In genomic region chr3:6605245-6605644, GRCh38 we compare ENCODE assay signal across 1 cellular context.
TF ChIP-seq lines count a peak whose summit lies in the region.

No MANE protein-coding gene starts in this region.

TF ChIP-seq in K562, 482 proteins besides CTCF, POLR2A, EP300 and RAD21 (continued from another document and continues in another):
- TF ChIP-seq ZBTB40 (IDR thresholded peaks at IDR 0.05) (no peak), ZBTB40 (CRISPR knock-in tag; IDR thresholded peaks at IDR 0.05) (no peak), CBX2 (IDR thresholded peaks at IDR 0.05; ENCODE audit: insufficient read depth, low read length, poor library complexity, severe bottlenecking) (no peak), IRF9 (tag; IDR thresholded peaks at IDR 0.05) (no peak), E2F5 (CRISPR knock-in tag; IDR thresholded peaks at IDR 0.05) (no peak), CREB3 (tag; conservative IDR thresholded peaks at IDR 0.05; ENCODE audit: low read depth) (no peak), TEAD1 (CRISPR knock-in tag; IDR thresholded peaks at IDR 0.05) (no peak), ZNF79 (CRISPR knock-in tag; IDR thresholded peaks at IDR 0.05; ENCODE audit: low read depth) (no peak), IRF2 (CRISPR knock-in tag; IDR thresholded peaks at IDR 0.05) (no peak), RBM34 (IDR thresholded peaks at IDR 0.05; ENCODE audit: borderline replicate concordance, insufficient read depth, low read length) (no peak), SMARCB1 (IDR thresholded peaks at IDR 0.05; ENCODE audit: insufficient read length, low read depth) (no peak), NCOA2 (IDR thresholded peaks at IDR 0.05; ENCODE audit: partially characterized antibody in 2 of 2) (no peak), CHCHD3 (CRISPR knock-in tag; IDR thresholded peaks at IDR 0.05) (no peak), WHSC1 (IDR thresholded peaks at IDR 0.05; ENCODE audit: low read length) (no peak), TCFL5 (CRISPR knock-in tag; conservative IDR thresholded peaks at IDR 0.05) (no peak), FOXK2 (conservative IDR thresholded peaks at IDR 0.05 in 1 of 2, IDR thresholded peaks at IDR 0.05 in 1 of 2; ENCODE audit: low read depth in 2 of 2) (no peak), ZZZ3 (IDR thresholded peaks at IDR 0.05) (no peak), SMAD3 (CRISPR knock-in tag; conservative IDR thresholded peaks at IDR 0.05) (no peak), ZBTB43 (CRISPR knock-in tag; IDR thresholded peaks at IDR 0.05) (no peak), SETDB1 (IDR thresholded peaks at IDR 0.05; ENCODE audit: low read length) (no peak), CHD7 (IDR thresholded peaks at IDR 0.05; ENCODE audit: low read depth, low read length) (no peak), CREB3L1 (IDR thresholded peaks at IDR 0.05; ENCODE audit: borderline replicate concordance, low read depth) (no peak), THRA (IDR thresholded peaks at IDR 0.05) (no peak), ZNF644 (tag; IDR thresholded peaks at IDR 0.05; ENCODE audit: low read depth) (no peak), RBM25 (IDR thresholded peaks at IDR 0.05; ENCODE audit: low read depth, low read length, severe bottlenecking) (no peak)
